22 cellular contexts compared by ENCODE assay signal in genomic region chr4:20219526-20219925, GRCh38. TPM values are rescaled to one million over a fixed set of nuclear protein-coding genes. Genes with fewer than 3 reads are reported as not detected.
"Had no signal": no experiment of that assay in that cellular context is flagged by ENCODE, and none has a peak within 500 bp of the region (broad histone marks: within the 10 kb centered on the region; RNA-seq: fewer than 3 reads in every experiment).

No MANE protein-coding gene starts in this region.

- H3K36me3 ChIP-seq: esophagus squamous epithelium, left lung, neutrophil, pancreas, right lobe of liver, suprapubic skin, thyroid gland had no signal

- H3K27ac ChIP-seq: coronary artery, esophagus squamous epithelium, left lung, neutrophil, pancreas, right lobe of liver, suprapubic skin, thyroid gland had no signal

- ATAC-seq: left cardiac atrium; left lung; mucosa of descending colon; natural killer cell treated with Interleukin-12 subunit alpha and Interleukin-12 subunit beta and Interleukin-15 and Interleukin-18, amount 100 ng/mL, for 72 hours; pancreas; right lobe of liver; stimulated activated naive CD8-positive, alpha-beta T cell treated with anti-CD3 and anti-CD28 coated beads, Interleukin-15, amount 100 ng/mL, for 72 hours had no signal

- H3K4me3 ChIP-seq: coronary artery, esophagus squamous epithelium, left lung, mucosa of descending colon, pancreas, right lobe of liver, suprapubic skin, thyroid gland had no signal

- H3K9me3 ChIP-seq: esophagus squamous epithelium, mucosa of descending colon, neutrophil, pancreas, right lobe of liver, suprapubic skin, thyroid gland had no signal

- H3K4me1 ChIP-seq: esophagus squamous epithelium, left lung, pancreas, right lobe of liver, suprapubic skin, thyroid gland had no signal

- H3K27me3 ChIP-seq: esophagus squamous epithelium, left lung, neutrophil, pancreas, right lobe of liver, suprapubic skin, thyroid gland had no signal

- DNase-seq: dermis blood vessel endothelial cell; effector memory CD4-positive, alpha-beta T cell; erythroblast; esophagus squamous epithelium; head of caudate nucleus; left cardiac atrium; left lung; mesenchymal stem cell; mucosa of descending colon; naive B cell; pancreas; right lobe of liver; small intestine; stimulated activated CD4-positive, alpha-beta T cell treated with anti-CD3 and anti-CD28 coated beads, Interleukin-15, amount 100 ng/mL, for 24 hours; stimulated activated CD4-positive, alpha-beta T cell treated with anti-CD3 and anti-CD28 coated beads, Interleukin-2, amount 100 ng/mL, for 48 hours; stimulated activated naive CD4-positive, alpha-beta T cell; stimulated activated naive CD8-positive, alpha-beta T cell treated with anti-CD3 and anti-CD28 coated beads, Interleukin-15, amount 100 ng/mL, for 72 hours; thyroid gland had no signal

RNA-seq across cellular contexts. Expression of gene SLIT2, which starts 32.2 kb away (rescaled TPM):
- total RNA-seq: natural killer cell treated with Interleukin-12 subunit alpha and Interleukin-12 subunit beta and Interleukin-15 and Interleukin-18, amount 100 ng/mL, for 72 hours had no signal
